In the genomic region with DNA sequence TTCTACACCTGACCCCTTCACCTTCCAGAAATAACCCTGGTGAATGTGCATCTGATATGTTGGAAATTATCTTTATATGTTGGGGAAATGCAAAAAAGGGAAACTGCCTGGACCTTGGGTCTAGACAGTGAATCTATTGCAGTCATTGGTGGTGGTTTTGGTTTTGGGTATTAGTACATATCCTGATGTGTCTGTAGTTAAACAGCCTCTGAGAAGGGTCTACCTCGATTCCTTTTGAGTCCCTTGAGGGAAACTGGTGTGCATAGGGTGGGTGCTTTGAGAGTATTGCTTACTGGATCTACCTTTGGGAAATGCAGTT, we compare ENCODE assay signal across 10 cellular contexts.
A peak's percentile ranks its signal among the peaks of the same experiment; 100 is the strongest.
DNase-seq lines count a peak whose midpoint lies in the region; ATAC-seq and TF ChIP-seq lines count a peak whose summit lies in the region.
"Had no signal": no experiment of that assay in that cellular context is flagged by ENCODE, and none has a peak within 500 bp of the region (broad histone marks: within the 10 kb centered on the region; RNA-seq: fewer than 3 reads in every experiment).

No MANE protein-coding gene starts in this region.

- TF ChIP-seq CTCF in CD4-positive, alpha-beta T cell (IDR thresholded peaks at IDR 0.05): peak; percentile 56
- TF ChIP-seq CTCF in body of pancreas (IDR thresholded peaks at IDR 0.05) (no peak), upper lobe of left lung (IDR thresholded peaks at IDR 0.05) (no peak)

- no peaks in the 10 kb centered on the region for H3K36me3 Mint-ChIP-seq in CD4-positive, alpha-beta T cell (ENCODE audit: low read depth)

- peak; percentile 17 for ATAC-seq in CD4-positive, alpha-beta T cell (ENCODE audit: poor library complexity)
- ATAC-seq in GM19463 (IDR thresholded peaks at IDR 0.05; ENCODE audit: unreplicated experiment) (peak; percentile 20), HG03159 (IDR thresholded peaks at IDR 0.05; ENCODE audit: unreplicated experiment) (peak; percentile 24), body of pancreas (no peak), HG03196 (IDR thresholded peaks at IDR 0.05; ENCODE audit: unreplicated experiment) (no peak), upper lobe of left lung (ENCODE audit: low FRiP score in 2 of 2) (no peak)

- H3K4me1 Mint-ChIP-seq in CD4-positive, alpha-beta T cell (ENCODE audit: low read depth): peaks cover 15% of the 10 kb centered on the region

- no peak for DNase-seq in CD4-positive, alpha-beta T cell
- DNase-seq in body of pancreas (no peak), NCI-H1417 treated with DMSO at 0.1 percent for 48 hours (lab: John Stamatoyannopoulos, UW) (no peak), upper lobe of left lung (no peak), NCI-H345 (lab: John Stamatoyannopoulos, UW) (no peak)
- DNase-seq: HCEC 1CT had no signal

- intact Hi-C loops in CD4-positive, alpha-beta T cell (cut with DNase I, micrococcal nuclease): loop anchor here (1.0 to 5.0 kb wide), 6 partner anchors 111 to 753 kb away; no protein-coding TSS in a partner anchor
- intact Hi-C loops in body of pancreas (cut with DNase I): loop anchor here (5.0 kb wide), 1 partner anchor 168 kb away; no protein-coding TSS in a partner anchor

- 0% methylated on average over 1 of the region's 1 CpG for WGBS in body of pancreas, 2 donors
- 0 to 4% methylated on average over 1 of the region's 1 CpG for WGBS in upper lobe of left lung, 2 donors

- POLR2A ChIA-PET in CD4-positive, alpha-beta T cell (lab: Charles Lee): interaction anchor here (0.7 to 3.7 kb wide), 4 partner anchors 128 to 168 kb away, joined by 3 to 23 read pairs (median 8); no protein-coding TSS in a partner anchor

- H3K36me3 ChIP-seq in body of pancreas (replicated peaks in 1 of 2; ENCODE audit: insufficient read depth in 1 of 2, low read depth in 2 of 2): no peaks in the 10 kb centered on the region
- no peaks in the 10 kb centered on the region for H3K36me3 ChIP-seq in upper lobe of left lung
- H3K36me3 ChIP-seq: brain microvascular endothelial cell had no signal

- H3K4me3 ChIP-seq in body of pancreas (no peak overlapping the region), upper lobe of left lung (no peak overlapping the region)

- H3K4me3 Mint-ChIP-seq in CD4-positive, alpha-beta T cell: no peak overlapping the region

- H3K4me1 ChIP-seq in body of pancreas (peaks cover 40% of the 10 kb centered on the region), upper lobe of left lung (peaks cover 5 to 20% (median 12%) of the 10 kb centered on the region in 4 donors)

- no peak overlapping the region for H3K27ac ChIP-seq in CD4-positive, alpha-beta T cell (ENCODE audit: low read depth, low read length)
- peak overlapping the region; percentile 63 to 87 (median 85) for H3K27ac ChIP-seq in body of pancreas
- H3K27ac ChIP-seq in upper lobe of left lung: peak overlapping the region in 2 of 4 donors; percentile 58 to 68
- H3K27ac ChIP-seq: brain microvascular endothelial cell had no signal

- no peak overlapping the region for H3K27ac Mint-ChIP-seq in CD4-positive, alpha-beta T cell

- no peak for TF ChIP-seq POLR2A in body of pancreas (IDR thresholded peaks at IDR 0.05)
- TF ChIP-seq POLR2A in upper lobe of left lung (IDR thresholded peaks at IDR 0.05): no peak

- CTCF ChIA-PET in CD4-positive, alpha-beta T cell (lab: Charles Lee): interaction anchor here (1.2 to 7.2 kb wide), 4 partner anchors 163 to 193 kb away, joined by 3 to 69 read pairs (median 41); no protein-coding TSS in a partner anchor

- H3K9me3 Mint-ChIP-seq in CD4-positive, alpha-beta T cell: no peaks in the 10 kb centered on the region

- peaks cover under 1% of the 10 kb centered on the region for H3K27me3 Mint-ChIP-seq in CD4-positive, alpha-beta T cell

- no peaks in the 10 kb centered on the region for H3K27me3 ChIP-seq in CD4-positive, alpha-beta T cell (ENCODE audit: control insufficient read depth, insufficient read depth, low read length)
- no peaks in the 10 kb centered on the region for H3K27me3 ChIP-seq in body of pancreas
- no peaks in the 10 kb centered on the region for H3K27me3 ChIP-seq in upper lobe of left lung
- H3K27me3 ChIP-seq: brain microvascular endothelial cell had no signal

- no peak for TF ChIP-seq EP300 in upper lobe of left lung (IDR thresholded peaks at IDR 0.05)

- no peaks in the 10 kb centered on the region for H3K9me3 ChIP-seq in CD4-positive, alpha-beta T cell (ENCODE audit: control insufficient read depth, low read length)
- H3K9me3 ChIP-seq in body of pancreas: no peaks in the 10 kb centered on the region
- no peaks in the 10 kb centered on the region for H3K9me3 ChIP-seq in upper lobe of left lung

Comparison
In these comparisons a context has a peak if more than half of its experiments do, and no peak if none do; other contexts are left out.
1. ATAC-seq: peak in CD4-positive, alpha-beta T cell (single experiment), GM19463 (single experiment) and HG03159 (single experiment); none in body of pancreas (single experiment), HG03196 (single experiment) and upper lobe of left lung (0 of 2).